Comparison of ENCODE assay signal across 20 cellular contexts in genomic region chr17:41920580-41920955, GRCh38.
"Had no signal": no experiment of that assay in that cellular context is flagged by ENCODE, and none has a peak within 500 bp of the region (broad histone marks: within the 10 kb centered on the region; RNA-seq: fewer than 3 reads in every experiment).

No MANE protein-coding gene starts in this region.

- ATAC-seq: activated T-cell treated with anti-CD3 and anti-CD28 coated beads, Interleukin-2, amount 50 U/mL, for 4 hours; mucosa of descending colon had no signal

- H3K4me1 ChIP-seq: prostate gland had no signal

- H3K27ac ChIP-seq: brain microvascular endothelial cell, colonic mucosa, right atrium auricular region had no signal

- H3K36me3 Mint-ChIP-seq: naive B cell had no signal

- H3K9me3 ChIP-seq: colonic mucosa, mucosa of descending colon, prostate gland, right atrium auricular region, transverse colon had no signal

- H3K36me3 ChIP-seq: colonic mucosa, prostate gland, right atrium auricular region, transverse colon had no signal

- DNase-seq: activated CD4-positive, alpha-beta T cell treated with anti-CD3 and anti-CD28 coated beads, Interleukin-2, amount 50 U/mL, for 1 hour; activated CD4-positive, CD25-positive, alpha-beta regulatory T cell treated with anti-CD3 and anti-CD28 coated beads, Interleukin-2, amount 50 U/mL, for 72 hours; activated CD8-positive, alpha-beta memory T cell treated with anti-CD3 and anti-CD28 coated beads, Interleukin-2, amount 50 U/mL, for 4 hours; activated effector memory CD4-positive, alpha-beta T cell treated with anti-CD3 and anti-CD28 coated beads, Interleukin-2, amount 50 U/mL, for 16 hours; activated naive CD4-positive, alpha-beta T cell treated with anti-CD3 and anti-CD28 coated beads, Interleukin-2, amount 50 U/mL, for 16 hours; activated T-cell treated with anti-CD3 and anti-CD28 coated beads, Interleukin-2, amount 50 U/mL, for 4 hours; aorta; brain microvascular endothelial cell; central memory CD4-positive, alpha-beta T cell; mammary epithelial cell; naive B cell; transverse colon had no signal

- FAIRE-seq: kidney had no signal

- H3K27me3 Mint-ChIP-seq: naive B cell; stimulated activated naive CD8-positive, alpha-beta T cell treated with anti-CD3 and anti-CD28 coated beads, Interleukin-15, Interleukin-2, amounts not matched to agents 100 ng/mL and 50 ng/mL, for 24 hours had no signal

- H3K27ac Mint-ChIP-seq: naive B cell; stimulated activated naive CD8-positive, alpha-beta T cell treated with anti-CD3 and anti-CD28 coated beads, Interleukin-15, Interleukin-2, amounts not matched to agents 100 ng/mL and 50 ng/mL, for 24 hours had no signal

- H3K4me3 ChIP-seq: colonic mucosa, mucosa of descending colon, prostate gland, right atrium auricular region, transverse colon had no signal

- H3K27me3 ChIP-seq: brain microvascular endothelial cell, colonic mucosa, right atrium auricular region, transverse colon had no signal

- H3K9me3 Mint-ChIP-seq: activated T-cell treated with anti-CD3 and anti-CD28 coated beads, Interleukin-2, amount 50 U/mL, for 4 hours; endodermal cell; naive B cell; neural crest cell; stimulated activated naive CD8-positive, alpha-beta T cell treated with anti-CD3 and anti-CD28 coated beads, Interleukin-15, Interleukin-2, amounts not matched to agents 100 ng/mL and 50 ng/mL, for 24 hours had no signal
